ENCODE assay signal across 22 cellular contexts in the genomic region with DNA sequence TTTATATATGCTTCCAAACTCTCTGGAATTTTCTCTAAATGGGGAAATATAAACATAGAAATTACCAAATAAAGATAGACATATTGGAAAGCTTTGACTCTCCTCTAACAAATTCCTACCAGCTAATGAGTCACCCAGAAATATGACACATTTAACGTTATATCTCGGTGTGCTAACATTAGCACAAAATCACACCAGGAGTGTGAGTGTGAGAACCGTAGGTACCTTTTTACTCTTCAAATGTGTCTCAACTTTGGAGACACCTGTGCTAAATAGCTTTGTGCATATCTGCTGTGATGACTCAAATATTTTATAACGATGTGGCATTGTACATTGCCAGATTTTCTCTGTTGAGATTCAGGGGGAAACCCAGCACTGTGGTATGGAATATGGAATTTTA.
"Had no signal": no experiment of that assay in that cellular context is flagged by ENCODE, and none has a peak within 500 bp of the region (broad histone marks: within the 10 kb centered on the region; RNA-seq: fewer than 3 reads in every experiment).

No MANE protein-coding gene starts in this region.

- H3K4me3 ChIP-seq: cardiac muscle cell, left ventricle myocardium inferior, sigmoid colon, testis had no signal

- H3K27ac Mint-ChIP-seq: activated B cell treated with CpG ODN at 0.5 μM for 24 hours; activated CD4-positive, alpha-beta T cell treated with anti-CD3 and anti-CD28 coated beads for 36 hours; activated naive CD8-positive, alpha-beta T cell treated with anti-CD3 and anti-CD28 coated beads, Interleukin-2, amount 10 ng/mL, durations not matched to agents 7 days and 5 days; activated T-cell treated with anti-CD3 and anti-CD28 coated beads, Interleukin-2, amount 50 U/mL, for 24 hours; activated T-helper 2 cell treated with anti-CD3 and anti-CD28 coated beads, Interferon-gamma antibody, Interleukin-2, Interleukin-4, amounts not matched to agents 10 μg/mL and 5 μg/mL and 100 μg/mL, durations not matched to agents 14 hours and 24 hours and 36 hours; mesothelial cell of epicardium; naive thymus-derived CD8-positive, alpha-beta T cell had no signal

- H3K27ac ChIP-seq: cardiac muscle cell, foreskin keratinocyte, left ventricle myocardium inferior, sigmoid colon, testis had no signal

- H3K36me3 ChIP-seq: cardiac muscle cell, left ventricle myocardium inferior, sigmoid colon had no signal

- H3K4me3 Mint-ChIP-seq: activated B cell treated with CpG ODN at 0.5 μM for 24 hours; activated CD4-positive, alpha-beta T cell treated with anti-CD3 and anti-CD28 coated beads for 36 hours; activated naive CD8-positive, alpha-beta T cell treated with anti-CD3 and anti-CD28 coated beads, Interleukin-2, amount 10 ng/mL, durations not matched to agents 7 days and 5 days; activated T-cell treated with anti-CD3 and anti-CD28 coated beads, Interleukin-2, amount 50 U/mL, for 24 hours; mesothelial cell of epicardium; naive thymus-derived CD8-positive, alpha-beta T cell had no signal

- H3K4me1 Mint-ChIP-seq: activated B cell treated with CpG ODN at 0.5 μM for 24 hours; activated CD4-positive, alpha-beta T cell treated with anti-CD3 and anti-CD28 coated beads for 36 hours; activated naive CD8-positive, alpha-beta T cell treated with anti-CD3 and anti-CD28 coated beads, Interleukin-2, amount 10 ng/mL, durations not matched to agents 7 days and 5 days; mesothelial cell of epicardium; naive thymus-derived CD8-positive, alpha-beta T cell had no signal

- H3K4me1 ChIP-seq: foreskin keratinocyte, left ventricle myocardium inferior, sigmoid colon, testis had no signal

- DNase-seq: activated B cell treated with CpG ODN at 0.5 μM for 24 hours; activated CD4-positive, alpha-beta T cell treated with anti-CD3 and anti-CD28 coated beads for 36 hours; activated CD4-positive, alpha-beta T cell treated with anti-CD3 and anti-CD28 coated beads, Interleukin-2, amount 50 U/mL, for 4 hours; activated CD8-positive, alpha-beta memory T cell treated with anti-CD3 and anti-CD28 coated beads for 24 hours; activated CD8-positive, alpha-beta memory T cell treated with anti-CD3 and anti-CD28 coated beads, Interleukin-2, amount 50 U/mL, for 4 hours; activated naive CD4-positive, alpha-beta T cell; activated naive CD8-positive, alpha-beta T cell treated with anti-CD3 and anti-CD28 coated beads, Interleukin-2, amount 10 ng/mL, durations not matched to agents 7 days and 5 days; activated T-cell treated with anti-CD3 and anti-CD28 coated beads, Interleukin-2, amount 50 U/mL, for 24 hours; amniotic stem cell; effector CD4-positive, alpha-beta T cell; foreskin keratinocyte; left ventricle myocardium inferior; naive thymus-derived CD8-positive, alpha-beta T cell; sigmoid colon; stimulated activated CD4-positive, alpha-beta T cell treated with anti-CD3 and anti-CD28 coated beads, Interleukin-2, amount 100 ng/mL, for 48 hours; stimulated activated naive CD4-positive, alpha-beta T cell; T-helper 9 cell; testis; trophoblast cell had no signal

- H3K9me3 ChIP-seq: sigmoid colon, testis had no signal

- H3K27me3 ChIP-seq: cardiac muscle cell, foreskin keratinocyte, sigmoid colon, testis had no signal

- H3K27me3 Mint-ChIP-seq: activated B cell treated with CpG ODN at 0.5 μM for 24 hours; activated CD4-positive, alpha-beta T cell treated with anti-CD3 and anti-CD28 coated beads for 36 hours; activated naive CD8-positive, alpha-beta T cell treated with anti-CD3 and anti-CD28 coated beads, Interleukin-2, amount 10 ng/mL, durations not matched to agents 7 days and 5 days; activated T-cell treated with anti-CD3 and anti-CD28 coated beads, Interleukin-2, amount 50 U/mL, for 24 hours; naive thymus-derived CD8-positive, alpha-beta T cell had no signal

- ATAC-seq: activated CD4-positive, alpha-beta T cell treated with anti-CD3 and anti-CD28 coated beads for 36 hours; foreskin keratinocyte; naive thymus-derived CD8-positive, alpha-beta T cell had no signal

- H3K36me3 Mint-ChIP-seq: activated naive CD8-positive, alpha-beta T cell treated with anti-CD3 and anti-CD28 coated beads, Interleukin-2, amount 10 ng/mL, durations not matched to agents 7 days and 5 days had no signal
